28 cellular contexts compared by ENCODE assay signal in the genomic region with DNA sequence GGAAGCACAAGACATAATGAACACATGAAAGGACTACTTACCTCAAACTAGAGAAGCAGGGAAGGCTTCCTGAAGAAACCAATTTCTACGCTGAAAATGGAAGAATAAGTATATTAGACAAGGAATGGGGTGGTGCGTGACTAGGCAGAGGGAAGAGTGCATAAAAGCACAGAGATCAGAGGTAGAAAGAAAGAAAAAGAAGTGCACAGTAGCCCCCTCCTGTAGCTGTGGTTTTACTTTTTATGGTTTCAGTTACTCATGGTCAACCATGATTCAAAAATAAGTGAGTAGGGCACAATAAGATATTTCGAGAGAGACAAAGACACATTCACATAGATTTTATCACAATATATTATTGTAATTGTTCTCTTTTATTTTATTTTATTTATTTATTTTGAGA.
"Had no signal": no experiment of that assay in that cellular context is flagged by ENCODE, and none has a peak within 500 bp of the region (broad histone marks: within the 10 kb centered on the region; RNA-seq: fewer than 3 reads in every experiment).

No MANE protein-coding gene starts in this region.

- H2AFZ ChIP-seq: hepatocyte, neural progenitor cell, parathyroid adenoma had no signal

- H3K9ac ChIP-seq: neural progenitor cell, parathyroid adenoma had no signal

- H3K79me2 ChIP-seq: hepatocyte, parathyroid adenoma had no signal

- H3K36me3 ChIP-seq: esophagus muscularis mucosa, gastroesophageal sphincter, heart left ventricle, left lung, neural progenitor cell, right atrium auricular region, suprapubic skin, transverse colon, upper lobe of right lung, uterus had no signal

- H3K4me2 ChIP-seq: hepatocyte, neural progenitor cell, smooth muscle cell had no signal

- H3K27ac ChIP-seq: dorsolateral prefrontal cortex, esophagus muscularis mucosa, foreskin keratinocyte, gastroesophageal sphincter, heart left ventricle, hepatocyte, left lung, neural progenitor cell, parathyroid adenoma, right atrium auricular region, suprapubic skin, transverse colon, upper lobe of right lung, uterus had no signal

- DNase-seq: dorsolateral prefrontal cortex; effector CD4-positive, alpha-beta T cell; endodermal cell; heart left ventricle; left cardiac atrium; left lung; mesendoderm; midbrain; naive thymus-derived CD4-positive, alpha-beta T cell; stimulated activated CD4-positive, alpha-beta T cell treated with anti-CD3 and anti-CD28 coated beads, Interleukin-12 subunit alpha, Interleukin-12 subunit beta, amount 100 ng/mL, for 4 hours; stimulated activated CD4-positive, alpha-beta T cell treated with anti-CD3 and anti-CD28 coated beads, Interleukin-1b, Interleukin-23, amount 100 ng/mL, for 48 hours; stimulated activated CD4-positive, alpha-beta T cell treated with anti-CD3 and anti-CD28 coated beads, Interleukin-4, amount 100 ng/mL, for 1 hour; stimulated activated CD8-positive, alpha-beta memory T cell treated with anti-CD3 and anti-CD28 coated beads, Interleukin-4, amount 100 ng/mL, for 48 hours; stimulated activated naive CD4-positive, alpha-beta T cell; stimulated activated naive CD8-positive, alpha-beta T cell treated with anti-CD3 and anti-CD28 coated beads, Interleukin-15, amount 100 ng/mL, for 72 hours; transverse colon; upper lobe of right lung; uterus had no signal

- H3K4me1 ChIP-seq: gastroesophageal sphincter, left lung, neural progenitor cell, parathyroid adenoma, suprapubic skin, transverse colon, upper lobe of right lung, uterus had no signal

- ATAC-seq: gastroesophageal sphincter; heart left ventricle; left cardiac atrium; left lung; naive thymus-derived CD4-positive, alpha-beta T cell; sciatic nerve; stimulated activated naive CD8-positive, alpha-beta T cell treated with anti-CD3 and anti-CD28 coated beads, Interleukin-15, amount 100 ng/mL, for 72 hours; upper lobe of right lung had no signal

- H3K27me3 ChIP-seq: dorsolateral prefrontal cortex, esophagus muscularis mucosa, foreskin keratinocyte, gastroesophageal sphincter, heart left ventricle, hepatocyte, left lung, neural progenitor cell, right atrium auricular region, suprapubic skin, transverse colon, upper lobe of right lung, uterus had no signal

- H3K9me3 ChIP-seq: esophagus muscularis mucosa, gastroesophageal sphincter, heart left ventricle, left lung, right atrium auricular region, suprapubic skin, transverse colon, upper lobe of right lung, uterus had no signal

- H3K4me3 ChIP-seq: dorsolateral prefrontal cortex, esophagus muscularis mucosa, gastroesophageal sphincter, heart left ventricle, hepatocyte, left lung, neural progenitor cell, right atrium auricular region, smooth muscle cell, suprapubic skin, transverse colon, upper lobe of right lung, uterus had no signal
